In genomic region chr17:33451221-33451620, GRCh38 we compare ENCODE assay signal across 19 cellular contexts.
A peak's percentile ranks its signal among the peaks of the same experiment; 100 is the strongest.
DNase-seq lines count a peak whose midpoint lies in the region; ATAC-seq and TF ChIP-seq lines count a peak whose summit lies in the region.
"Had no signal": no experiment of that assay in that cellular context is flagged by ENCODE, and none has a peak within 500 bp of the region (broad histone marks: within the 10 kb centered on the region; RNA-seq: fewer than 3 reads in every experiment).

No MANE protein-coding gene starts in this region.

- H2BK15ac ChIP-seq in mesenchymal stem cell (ENCODE audit: low read depth, poor library complexity, severe bottlenecking), result no peak overlapping the region

- H3K4me1 ChIP-seq in mesenchymal stem cell (ENCODE audit: control insufficient read depth, insufficient read depth, low read depth, low read length), result no peaks in the 10 kb centered on the region

- H3K27ac ChIP-seq in mesenchymal stem cell (ENCODE audit: low read length, poor library complexity, severe bottlenecking), result no peak overlapping the region
- H3K27ac ChIP-seq: C4-2B, PC-9 had no signal

- H2BK5ac ChIP-seq in mesenchymal stem cell (ENCODE audit: low read depth, low read length, poor library complexity, severe bottlenecking), result no peak overlapping the region

- no peak overlapping the region for H2AK5ac ChIP-seq in mesenchymal stem cell (ENCODE audit: low read length, severe bottlenecking)

- H3K9ac ChIP-seq in mesenchymal stem cell (ENCODE audit: low read length), result no peak overlapping the region

- no peak overlapping the region for H3K27ac Mint-ChIP-seq in activated T-helper 1 cell treated with anti-CD3 and anti-CD28 coated beads, Interleukin-12 subunit alpha, Interleukin-12 subunit beta, Interleukin-2, Interleukin-4 antibody, amounts not matched to agents 30 ng/mL and 10 ng/mL and 1 ng/mL, durations not matched to agents 14 hours and 24 hours and 36 hours

- TF ChIP-seq CTCF in epithelial cell of proximal tubule (conservative IDR thresholded peaks at IDR 0.05; ENCODE audit: low read depth, low read length), result no peak

- H3K4me3 Mint-ChIP-seq in activated T-helper 1 cell treated with anti-CD3 and anti-CD28 coated beads, Interleukin-12 subunit alpha, Interleukin-12 subunit beta, Interleukin-2, Interleukin-4 antibody, amounts not matched to agents 30 ng/mL and 10 ng/mL and 1 ng/mL, durations not matched to agents 14 hours and 24 hours and 36 hours, result no peak overlapping the region

- no peak overlapping the region for H3K4me2 ChIP-seq in mesenchymal stem cell (ENCODE audit: low read length, poor library complexity, severe bottlenecking)
- H3K4me2 ChIP-seq: PC-9 had no signal

- peaks cover 1% of the 10 kb centered on the region for H3K27me3 Mint-ChIP-seq in activated T-helper 1 cell treated with anti-CD3 and anti-CD28 coated beads, Interleukin-12 subunit alpha, Interleukin-12 subunit beta, Interleukin-2, Interleukin-4 antibody, amounts not matched to agents 30 ng/mL and 10 ng/mL and 1 ng/mL, durations not matched to agents 14 hours and 24 hours and 36 hours (ENCODE audit: insufficient read depth)

- no peak overlapping the region for H3K23ac ChIP-seq in mesenchymal stem cell (ENCODE audit: low read length in 2 of 2)

- peak overlapping the region; percentile 11 for H2AFZ ChIP-seq in mesenchymal stem cell (ENCODE audit: low read depth, low read length)
- H2AFZ ChIP-seq: PC-9 had no signal

- H3K36me3 Mint-ChIP-seq in activated T-helper 1 cell treated with anti-CD3 and anti-CD28 coated beads, Interleukin-12 subunit alpha, Interleukin-12 subunit beta, Interleukin-2, Interleukin-4 antibody, amounts not matched to agents 30 ng/mL and 10 ng/mL and 1 ng/mL, durations not matched to agents 14 hours and 24 hours and 36 hours (ENCODE audit: low read depth), result no peaks in the 10 kb centered on the region

- intact Hi-C loops in activated T-helper 1 cell treated with anti-CD3 and anti-CD28 coated beads, Interleukin-12 subunit alpha, Interleukin-12 subunit beta, Interleukin-2, Interleukin-4 antibody, amounts not matched to agents 30 ng/mL and 10 ng/mL and 1 ng/mL, durations not matched to agents 14 hours and 24 hours and 36 hours (cut with micrococcal nuclease), result no loop called here

- no peak overlapping the region for H4K91ac ChIP-seq in mesenchymal stem cell (ENCODE audit: low read length)

- peak overlapping the region in 1 of 2 experiments; percentile 15 for H3K4ac ChIP-seq in mesenchymal stem cell (ENCODE audit: low read depth in 1 of 2, low read length in 2 of 2)

- H3K36me3 ChIP-seq in mesenchymal stem cell (ENCODE audit: control insufficient read depth in 1 of 2, insufficient read depth in 2 of 2, low read depth in 1 of 2, low read length in 2 of 2), result no peaks in the 10 kb centered on the region

- no peak overlapping the region for H4K8ac ChIP-seq in mesenchymal stem cell (ENCODE audit: low read length)

- no peaks in the 10 kb centered on the region for H3K4me1 Mint-ChIP-seq in activated T-helper 1 cell treated with anti-CD3 and anti-CD28 coated beads, Interleukin-12 subunit alpha, Interleukin-12 subunit beta, Interleukin-2, Interleukin-4 antibody, amounts not matched to agents 30 ng/mL and 10 ng/mL and 1 ng/mL, durations not matched to agents 14 hours and 24 hours and 36 hours (ENCODE audit: low read depth)

- H3K4me3 ChIP-seq in epithelial cell of proximal tubule (ENCODE audit: low read depth, low read length) (no peak overlapping the region), mesenchymal stem cell (ENCODE audit: insufficient read depth in 1 of 2, low read depth in 1 of 2, low read length in 2 of 2) (no peak overlapping the region)
- H3K4me3 ChIP-seq: K562, PC-9 had no signal

- H3K14ac ChIP-seq in mesenchymal stem cell (ENCODE audit: low read length in 2 of 2), result no peak overlapping the region

- DNase-seq in HT1080 (ENCODE audit: low read depth) (peak; percentile 35), amniotic epithelial cell (ENCODE audit: low read depth) (peak; percentile 90), epithelial cell of proximal tubule (ENCODE audit: low read depth) (peak; percentile 90), mesenchymal stem cell (peak; percentile 63), cerebellar nuclear complex (lab: John Stamatoyannopoulos, UW) (no peak)
- DNase-seq in activated T-helper 1 cell treated with anti-CD3 and anti-CD28 coated beads, Interleukin-12 subunit alpha, Interleukin-12 subunit beta, Interleukin-2, Interleukin-4 antibody, amounts not matched to agents 30 ng/mL and 10 ng/mL and 1 ng/mL, durations not matched to agents 14 hours and 24 hours and 36 hours (ENCODE audit: low spot score), result no peak
- DNase-seq: GDM1, NCI-H1092 treated with DMSO at 0.1 percent for 48 hours, NCI-H1436 treated with DMSO at 0.1 percent for 48 hours, NCI-H1930, NCI-H510A, PC-9, RPMI8226, SIG-M5 had no signal

- peak overlapping the region in 1 of 2 experiments; percentile 23 for H3K18ac ChIP-seq in mesenchymal stem cell (ENCODE audit: low read depth in 1 of 2, low read length in 2 of 2)

- no peak overlapping the region for H2BK120ac ChIP-seq in mesenchymal stem cell (ENCODE audit: low read depth, low read length)

- H3K9me3 Mint-ChIP-seq in activated T-helper 1 cell treated with anti-CD3 and anti-CD28 coated beads, Interleukin-12 subunit alpha, Interleukin-12 subunit beta, Interleukin-2, Interleukin-4 antibody, amounts not matched to agents 30 ng/mL and 10 ng/mL and 1 ng/mL, durations not matched to agents 14 hours and 24 hours and 36 hours, result peaks cover 4% of the 10 kb centered on the region

- H2BK12ac ChIP-seq in mesenchymal stem cell (ENCODE audit: low read length in 2 of 2), result no peak overlapping the region

- no peak for ATAC-seq in HG02870 (IDR thresholded peaks at IDR 0.05; ENCODE audit: unreplicated experiment)
- ATAC-seq in HG03354 (IDR thresholded peaks at IDR 0.05; ENCODE audit: poor library complexity, severe bottlenecking, unreplicated experiment), result no peak
- ATAC-seq: HepG2, K562 had no signal

- peaks cover 3% of the 10 kb centered on the region for H3K9me3 ChIP-seq in mesenchymal stem cell (ENCODE audit: control insufficient read depth, low read length)

- H3K27me3 ChIP-seq in mesenchymal stem cell (ENCODE audit: control insufficient read depth in 1 of 2, insufficient read depth in 1 of 2, low read length in 2 of 2), result peaks cover 0 to 12% of the 10 kb centered on the region in 2 experiments

- 14% methylated on average over 7 of the region's 7 CpGs for WGBS in mesenchymal stem cell

- H3K79me1 ChIP-seq in mesenchymal stem cell (replicated peaks; ENCODE audit: low read length, poor library complexity, severe bottlenecking), result no peaks in the 10 kb centered on the region

Comparison
In these comparisons a context has a peak if more than half of its experiments do, and no peak if none do; other contexts are left out.
1. DNase-seq: peak in HT1080 (single experiment), amniotic epithelial cell (single experiment), epithelial cell of proximal tubule (single experiment) and mesenchymal stem cell (single experiment); none in cerebellar nuclear complex (0 of 2) and activated T-helper 1 cell treated with anti-CD3 and anti-CD28 coated beads, Interleukin-12 subunit alpha, Interleukin-12 subunit beta, Interleukin-2, Interleukin-4 antibody, amounts not matched to agents 30 ng/mL and 10 ng/mL and 1 ng/mL, durations not matched to agents 14 hours and 24 hours and 36 hours (single experiment).